9 cellular contexts compared by ENCODE assay signal in genomic region chr3:23324745-23325144, GRCh38.
DNase-seq lines count a peak whose midpoint lies in the region; ATAC-seq and TF ChIP-seq lines count a peak whose summit lies in the region.
"Had no signal": no experiment of that assay in that cellular context is flagged by ENCODE, and none has a peak within 500 bp of the region (broad histone marks: within the 10 kb centered on the region; RNA-seq: fewer than 3 reads in every experiment).

No MANE protein-coding gene starts in this region.

- WGBS in thyroid gland, 2 donors, result 65 to 71% methylated on average over 1 of the region's 1 CpG

- no peaks in the 10 kb centered on the region for H3K27me3 Mint-ChIP-seq in CD8-positive, alpha-beta T cell (ENCODE audit: low read depth)

- no peaks in the 10 kb centered on the region for H4K20me1 ChIP-seq in OCI-LY7 (ENCODE audit: insufficient read depth, low read length)

- H3K36me3 ChIP-seq in CD8-positive, alpha-beta T cell (ENCODE audit: insufficient read depth, low read length), result no peaks in the 10 kb centered on the region
- H3K36me3 ChIP-seq in OCI-LY7 (ENCODE audit: insufficient read depth, low read length), result peaks cover 39% of the 10 kb centered on the region
- no peaks in the 10 kb centered on the region for H3K36me3 ChIP-seq in colonic mucosa
- no peaks in the 10 kb centered on the region for H3K36me3 ChIP-seq in thyroid gland

- BruUV-seq in OCI-LY7 (replicated peaks; lab: Mats Ljungman, UMichigan), result no TSS peak

- peaks cover 70% of the 10 kb centered on the region; the same call in 1 of the 2 replicates for H3K79me2 ChIP-seq in OCI-LY7 (ENCODE audit: insufficient read depth, low read depth, low read length)

- H3K9me2 ChIP-seq in OCI-LY7 (ENCODE audit: insufficient read depth, low read length), result no peaks in the 10 kb centered on the region

- H3K9me3 Mint-ChIP-seq in CD8-positive, alpha-beta T cell, result peaks cover 3% of the 10 kb centered on the region

- intact Hi-C loops in CD8-positive, alpha-beta T cell (cut with DNase I, micrococcal nuclease), result no loop called here
- intact Hi-C loops in OCI-LY7 (cut with micrococcal nuclease; ENCODE audit: unreplicated experiment), result loop anchor here (5.0 kb wide), 2 partner anchors 63 to 102 kb away; no protein-coding TSS in a partner anchor
- intact Hi-C loops in colonic mucosa (cut with DNase I), result no loop called here
- intact Hi-C loops in thyroid gland (cut with DNase I), result no loop called here

- H3K4me1 Mint-ChIP-seq in CD8-positive, alpha-beta T cell (ENCODE audit: low read depth), result peaks cover 28% of the 10 kb centered on the region

- peak overlapping the region; percentile 21 for H3K4me3 ChIP-seq in CD8-positive, alpha-beta T cell (ENCODE audit: low read depth, low read length)
- peak overlapping the region; percentile 49 for H3K4me3 ChIP-seq in OCI-LY7 (ENCODE audit: low read depth, low read length, poor library complexity, severe bottlenecking)
- H3K4me3 ChIP-seq in colonic mucosa, result no peak overlapping the region
- no peak overlapping the region for H3K4me3 ChIP-seq in thyroid gland (replicated peaks in 1 of 3)
- H3K4me3 ChIP-seq: skin epidermis had no signal

- peak overlapping the region; percentile 71 for H3K4me2 ChIP-seq in OCI-LY7 (ENCODE audit: low read length)

- H3K4me1 ChIP-seq in CD8-positive, alpha-beta T cell (ENCODE audit: insufficient read depth, low read length), result peaks cover 10% of the 10 kb centered on the region
- H3K4me1 ChIP-seq in OCI-LY7 (ENCODE audit: insufficient read depth, low read length, poor library complexity, severe bottlenecking) (peaks cover 43% of the 10 kb centered on the region), colonic mucosa (no peaks in the 10 kb centered on the region), thyroid gland (no peaks in the 10 kb centered on the region)

- H3K27ac ChIP-seq in CD8-positive, alpha-beta T cell (ENCODE audit: low read depth, low read length), result no peak overlapping the region
- peak overlapping the region; percentile 80 for H3K27ac ChIP-seq in OCI-LY7 (ENCODE audit: low read depth, low read length, poor library complexity, severe bottlenecking)
- H3K27ac ChIP-seq in colonic mucosa, result no peak overlapping the region
- H3K27ac ChIP-seq in thyroid gland, result no peak overlapping the region

- no peak overlapping the region for H3K9ac ChIP-seq in colonic mucosa (ENCODE audit: low read depth in 2 of 2, low read length in 2 of 2)

- peak overlapping the region; percentile 64 for H3K4me3 Mint-ChIP-seq in CD8-positive, alpha-beta T cell

- DNase-seq in CD8-positive, alpha-beta T cell, result no peak
- DNase-seq in HCEC 1CT (peak; percentile 69), OCI-LY7 (ENCODE audit: low spot score) (peak; percentile 73), glomerular endothelial cell (ENCODE audit: extremely low read depth, low read depth, low spot score) (peak; percentile 47), nucleus accumbens (lab: John Stamatoyannopoulos, UW) (no peak), colonic mucosa (no peak), NCI-H1694 treated with DMSO at 0.1 percent for 48 hours (lab: John Stamatoyannopoulos, UW) (no peak), thyroid gland (no peak)

- ATAC-seq in CD8-positive, alpha-beta T cell, result peak; percentile 56

- POLR2A ChIA-PET in CD8-positive, alpha-beta T cell (lab: Charles Lee), result interaction anchor here (0.6 kb wide), 1 partner anchor 39 kb away, joined by 3 read pairs; no protein-coding TSS in a partner anchor
- POLR2A ChIA-PET in OCI-LY7 (lab: Charles Lee), result interaction anchor here (0.5 to 3.2 kb wide), 17 partner anchors 9 to 195 kb away, joined by 3 to 12 read pairs (median 4); no protein-coding TSS in a partner anchor

- CTCF ChIA-PET in CD8-positive, alpha-beta T cell (lab: Charles Lee), result no interaction called here
- CTCF ChIA-PET in OCI-LY7 (lab: Charles Lee; ENCODE audit: unreplicated experiment), result interaction anchor here (1.5 kb wide), 1 partner anchor 54 kb away, joined by 4 read pairs; no protein-coding TSS in a partner anchor

- peak overlapping the region; percentile 66 for H3K27ac Mint-ChIP-seq in CD8-positive, alpha-beta T cell

- no peaks in the 10 kb centered on the region for H3K27me3 ChIP-seq in CD8-positive, alpha-beta T cell (ENCODE audit: insufficient read depth, low read length)
- H3K27me3 ChIP-seq in colonic mucosa (no peaks in the 10 kb centered on the region), thyroid gland (no peaks in the 10 kb centered on the region)

- H2AFZ ChIP-seq in OCI-LY7 (ENCODE audit: low read length), result peak overlapping the region; percentile 13; the same call in 1 of the 2 replicates

- no peak for TF ChIP-seq POLR2A in thyroid gland (IDR thresholded peaks at IDR 0.05)

- no peaks in the 10 kb centered on the region for H3K9me3 ChIP-seq in CD8-positive, alpha-beta T cell (ENCODE audit: low read length)
- H3K9me3 ChIP-seq in OCI-LY7 (ENCODE audit: low read length) (peaks cover 12% of the 10 kb centered on the region; the same call in 1 of the 2 replicates), colonic mucosa (no peaks in the 10 kb centered on the region), thyroid gland (no peaks in the 10 kb centered on the region)

- H3K36me3 Mint-ChIP-seq in CD8-positive, alpha-beta T cell, result no peaks in the 10 kb centered on the region

- no peak for TF ChIP-seq CTCF in CD8-positive, alpha-beta T cell (IDR thresholded peaks at IDR 0.05)
- TF ChIP-seq CTCF in OCI-LY7 (conservative IDR thresholded peaks at IDR 0.05; ENCODE audit: low read length) (no peak), colonic mucosa (IDR thresholded peaks at IDR 0.05) (no peak), thyroid gland (IDR thresholded peaks at IDR 0.05) (no peak)

Comparison
In these comparisons a context has a peak if more than half of its experiments do, and no peak if none do; other contexts are left out.
1. DNase-seq: peak in HCEC 1CT (single experiment), OCI-LY7 (single experiment) and glomerular endothelial cell (single experiment); none in CD8-positive, alpha-beta T cell (0 of 7), nucleus accumbens (0 of 56), colonic mucosa (single experiment), NCI-H1694 treated with DMSO at 0.1 percent for 48 hours (single experiment) and thyroid gland (0 of 2).
2. H3K4me3 ChIP-seq: peak in CD8-positive, alpha-beta T cell (single experiment) and OCI-LY7 (single experiment); none in colonic mucosa (single experiment) and thyroid gland (0 of 3).